ENCODE assay signal across 8 cellular contexts in genomic region chr17:2064980-2065785, GRCh38. TPM values are rescaled to one million over a fixed set of nuclear protein-coding genes. Genes with fewer than 3 reads are reported as not detected.
A peak's percentile ranks its signal among the peaks of the same experiment; 100 is the strongest.
DNase-seq lines count a peak whose midpoint lies in the region; ATAC-seq and TF ChIP-seq lines count a peak whose summit lies in the region.

No MANE protein-coding gene starts in this region.

- H3K9me3 Mint-ChIP-seq in MCF 10A (ENCODE audit: unreplicated experiment): no peaks in the 10 kb centered on the region

- no peaks in the 10 kb centered on the region for H3K9me3 ChIP-seq in Peyer's patch
- no peaks in the 10 kb centered on the region for H3K9me3 ChIP-seq in upper lobe of right lung

- no TSS peak for BruUV-seq in MCF 10A (replicated peaks; lab: Mats Ljungman, UMichigan)

- H3K36me3 ChIP-seq in Peyer's patch: peaks cover 0 to 12% (median 0%) of the 10 kb centered on the region in 3 donors
- no peaks in the 10 kb centered on the region for H3K36me3 ChIP-seq in mesendoderm (ENCODE audit: control insufficient read depth, insufficient read depth, low read length)
- H3K36me3 ChIP-seq in upper lobe of right lung: peaks cover 24% of the 10 kb centered on the region

- H2BK5ac ChIP-seq in mesendoderm (ENCODE audit: low read length): no peak overlapping the region

- POLR2A ChIA-PET in MCF 10A (lab: Yijun Ruan, JAX): no interaction called here

- no peak overlapping the region for H4K8ac ChIP-seq in mesendoderm (ENCODE audit: low read depth, low read length)

- no peak overlapping the region for H2BK120ac ChIP-seq in mesendoderm (ENCODE audit: low read depth, low read length)

- no peaks in the 10 kb centered on the region for H3K79me1 ChIP-seq in mesendoderm (ENCODE audit: low read length)

- H3K56ac ChIP-seq in mesendoderm (ENCODE audit: low read length): no peak overlapping the region

- intact Hi-C loops in MCF 10A (cut with micrococcal nuclease): no loop called here
- intact Hi-C loops in upper lobe of right lung (cut with DNase I): no loop called here

- no peaks in the 10 kb centered on the region for H3K27me3 ChIP-seq in Peyer's patch
- no peaks in the 10 kb centered on the region for H3K27me3 ChIP-seq in mesendoderm (ENCODE audit: insufficient read depth, low read length, poor library complexity)
- no peaks in the 10 kb centered on the region for H3K27me3 ChIP-seq in upper lobe of right lung

- TF ChIP-seq CTCF in Peyer's patch (IDR thresholded peaks at IDR 0.05): peak in 4 of 6 experiments; percentile 13 to 42 (median 39)
- TF ChIP-seq CTCF in MCF 10A (IDR thresholded peaks at IDR 0.05; ENCODE audit: unreplicated experiment): peak; percentile 23
- TF ChIP-seq CTCF in upper lobe of right lung (IDR thresholded peaks at IDR 0.05): peak; percentile 38

- H3K27me3 Mint-ChIP-seq in MCF 10A (ENCODE audit: insufficient read depth, unreplicated experiment): no peaks in the 10 kb centered on the region

- H2BK15ac ChIP-seq in mesendoderm (replicated peaks; ENCODE audit: low read depth): no peak overlapping the region

- H2AK5ac ChIP-seq in mesendoderm (ENCODE audit: low read length): peak overlapping the region; percentile 57

- H3K27ac Mint-ChIP-seq in MCF 10A (ENCODE audit: low read depth, unreplicated experiment): peak overlapping the region; percentile 61

- no peak overlapping the region for H4K5ac ChIP-seq in mesendoderm (ENCODE audit: low read length)

- no peak overlapping the region for H3K4ac ChIP-seq in mesendoderm (ENCODE audit: low read depth, low read length)

- no peak overlapping the region for H3K18ac ChIP-seq in mesendoderm (ENCODE audit: low read length)

- no peaks in the 10 kb centered on the region for H3K4me1 Mint-ChIP-seq in MCF 10A (ENCODE audit: insufficient read depth, unreplicated experiment)

- CTCF ChIA-PET in MCF 10A (lab: Yijun Ruan, JAX): interaction anchor here (0.5 to 2.8 kb wide), 5 partner anchors 11 to 1092 kb away, joined by 3 to 13 read pairs (median 5); partner anchors contain the start of gene HIC1

- H3K9ac ChIP-seq in mesendoderm (ENCODE audit: low read length): peak overlapping the region; percentile 21

- H3K27ac ChIP-seq in Peyer's patch (peak overlapping the region; percentile 88 to 96 (median 94)), mesendoderm (ENCODE audit: low read depth, low read length) (no peak overlapping the region), upper lobe of right lung (peak overlapping the region; percentile 55)

- no peak overlapping the region for H3K4me3 Mint-ChIP-seq in MCF 10A (ENCODE audit: unreplicated experiment)

- no peaks in the 10 kb centered on the region for H3K79me2 ChIP-seq in mesendoderm (ENCODE audit: control insufficient read depth, insufficient read depth, low read length)

- TF ChIP-seq POLR2A in Peyer's patch (IDR thresholded peaks at IDR 0.05): no peak

- WGBS in mesendoderm (ENCODE audit: extremely low coverage, insufficient coverage, low lambda C conversion rate): no CpG with 5 or more reads among the region's 24 CpGs

- H3K4me3 ChIP-seq in Peyer's patch (no peak overlapping the region), mesendoderm (ENCODE audit: low read length) (no peak overlapping the region), upper lobe of right lung (no peak overlapping the region)

- no peak overlapping the region for H3K4me2 ChIP-seq in mesendoderm (ENCODE audit: low read length)

- no peak overlapping the region for H3K23ac ChIP-seq in mesendoderm (ENCODE audit: low read length)

- peaks cover 5% of the 10 kb centered on the region for H3K36me3 Mint-ChIP-seq in MCF 10A (ENCODE audit: insufficient read depth, unreplicated experiment)

- ATAC-seq in upper lobe of right lung: peak; percentile 54
- ATAC-seq in HG02970 (IDR thresholded peaks at IDR 0.05; ENCODE audit: low FRiP score, unreplicated experiment): no peak

- H3K4me1 ChIP-seq in Peyer's patch (peaks cover 2 to 89% (median 31%) of the 10 kb centered on the region in 4 donors), mesendoderm (ENCODE audit: control insufficient read depth, low read depth, low read length) (peaks cover 8% of the 10 kb centered on the region), upper lobe of right lung (peaks cover 72% of the 10 kb centered on the region)

- DNase-seq in DMS 273 (lab: John Stamatoyannopoulos, UW; ENCODE audit: unreplicated experiment) (peak; percentile 53), DMS 273 treated with DMSO at 0.1 percent for 48 hours (lab: John Stamatoyannopoulos, UW) (no peak), Peyer's patch (peak in 1 of 3 donors; percentile 68), MCF 10A (ENCODE audit: unreplicated experiment) (peak; percentile 46), mesendoderm (peak; percentile 92), upper lobe of right lung (no peak), mesenteric fat pad (ENCODE audit: low spot score) (no peak)

RNA-seq across cellular contexts. Expression of gene HIC1, which starts 10.3 kb away (rescaled TPM):
- total RNA-seq in Peyer's patch: 10 to 100 TPM in 2 of 4 donors, 1 to 10 TPM in 2; 6.8 to 40.4 (median 12.8) TPM
- 0.59 and 1.0 TPM in 2 replicates for total RNA-seq in MCF 10A (2022)
- polyA plus RNA-seq in mesendoderm (2013, experiment 1 of 2): 0.10 TPM
- 0.10 TPM for polyA plus RNA-seq in mesendoderm (2013, experiment 2 of 2)
- 20.8 TPM for total RNA-seq in upper lobe of right lung
- total RNA-seq in mesenteric fat pad: 34.4 TPM

RNA-seq across cellular contexts. Expression of gene OVCA2, which starts 23.4 kb away (rescaled TPM):
- total RNA-seq in Peyer's patch (10 to 100 TPM; 32.4 to 49.0 (median 37.8) TPM), MCF 10A (2022) (28.8 and 33.5 TPM in 2 replicates), upper lobe of right lung (21.4 TPM), mesenteric fat pad (23.6 TPM)
- polyA plus RNA-seq in mesendoderm (2013, experiment 1 of 2): 43.4 TPM
- polyA plus RNA-seq in mesendoderm (2013, experiment 2 of 2): 43.4 TPM

RNA-seq across cellular contexts. Expression of gene DPH1, which starts 35.2 kb away (rescaled TPM):
- total RNA-seq in Peyer's patch (100 to 1,000 TPM in 1 of 4 donors, 10 to 100 TPM in 3; 25.9 to 130 (median 64.5) TPM), MCF 10A (2022) (29.7 and 45.2 TPM in 2 replicates), upper lobe of right lung (47.8 TPM), mesenteric fat pad (35.6 TPM)
- 20.0 TPM for polyA plus RNA-seq in mesendoderm (2013, experiment 1 of 2)
- 19.3 TPM for polyA plus RNA-seq in mesendoderm (2013, experiment 2 of 2)

RNA-seq across cellular contexts. Expression of gene RTN4RL1, which starts 40.0 kb away (rescaled TPM):
- total RNA-seq in Peyer's patch (not detected), MCF 10A (2022) (2.9 and 3.6 TPM in 2 replicates), upper lobe of right lung (4.3 TPM), mesenteric fat pad (11.2 TPM)
- polyA plus RNA-seq in mesendoderm (2013, experiment 1 of 2): 0.20 TPM
- polyA plus RNA-seq in mesendoderm (2013, experiment 2 of 2): 0.14 TPM

Comparison
In these comparisons a context has a peak if more than half of its experiments do, and no peak if none do; other contexts are left out.
1. DNase-seq: peak in DMS 273 (single experiment), MCF 10A (single experiment) and mesendoderm (single experiment); none in DMS 273 treated with DMSO at 0.1 percent for 48 hours (single experiment), upper lobe of right lung (single experiment) and mesenteric fat pad (single experiment).
2. Peak in every context shown above with its lines, with median percentiles within 50 percentile points of each other: CTCF ChIP-seq.